ENCODE assay signal across 10 cellular contexts in genomic region chr17:18791402-18791801, GRCh38. TPM values are rescaled to one million over a fixed set of nuclear protein-coding genes. Genes with fewer than 3 reads are reported as not detected.
A peak's percentile ranks its signal among the peaks of the same experiment; 100 is the strongest.
DNase-seq lines count a peak whose midpoint lies in the region; ATAC-seq, FAIRE-seq and TF ChIP-seq lines count a peak whose summit lies in the region.
"Not testable (repeated sequence)": the region's sequence is repeated elsewhere in the genome, so short reads cannot be mapped to it uniquely, and the experiment has no call there.
"Had no signal": no experiment of that assay in that cellular context is flagged by ENCODE, and none has a peak within 500 bp of the region (broad histone marks: within the 10 kb centered on the region; RNA-seq: fewer than 3 reads in every experiment).

No MANE protein-coding gene starts in this region.

- H3K9me3 Mint-ChIP-seq in CD4-positive, CD25-positive, alpha-beta regulatory T cell; WTC11: not testable (repeated sequence)

- POLR2A ChIA-PET in WTC11 (lab: Charles Lee); GM12878 (lab: Charles Lee): not testable (repeated sequence)

- intact Hi-C loops in GM12878 (cut with micrococcal nuclease; ENCODE audit: unreplicated experiment); left lung (cut with DNase I): not testable (repeated sequence)

- in situ Hi-C loops in GM12878 (cut with MboI), result not testable (repeated sequence)

- CTCF ChIA-PET in WTC11 (lab: Charles Lee); GM12878 (lab: Yijun Ruan, JAX): not testable (repeated sequence)

- H3K36me3 Mint-ChIP-seq in CD4-positive, CD25-positive, alpha-beta regulatory T cell, result not testable (repeated sequence)
- peaks cover 18% of the 10 kb centered on the region for H3K36me3 Mint-ChIP-seq in WTC11

- TF ChIP-seq EP300 in GM12878 (IDR thresholded peaks at IDR 0.05; ENCODE audit: borderline replicate concordance in 1 of 2, control insufficient read depth in 1 of 2, low read depth in 2 of 2, low read length in 2 of 2), result not testable (repeated sequence)

- H4K20me1 ChIP-seq in GM12878 (ENCODE audit: control insufficient read depth, insufficient read depth), result not testable (repeated sequence)

- TF ChIP-seq POLR2A in GM12878 (IDR thresholded peaks at IDR 0.05; ENCODE audit: low read depth, low read length), result not testable (repeated sequence)

- RAD21 ChIA-PET in GM12878 (lab: Charles Lee; ENCODE audit: unreplicated experiment), result not testable (repeated sequence)

- peak in 1 of 3 donors; percentile 30 for DNase-seq in CD4-positive, CD25-positive, alpha-beta regulatory T cell
- DNase-seq in WTC11 (ENCODE audit: low spot score); GM12878 (ENCODE audit: low read depth, low spot score); epithelial cell of proximal tubule (ENCODE audit: low read depth); left lung; retinal pigment epithelial cell (ENCODE audit: low read depth): not testable (repeated sequence)

- H3K4me1 ChIP-seq in CD4-positive, CD25-positive, alpha-beta regulatory T cell (ENCODE audit: control insufficient read depth, insufficient read depth, low read length, poor library complexity, severe bottlenecking); GM12878 (ENCODE audit: control insufficient read depth, insufficient read depth, low read length); left lung: not testable (repeated sequence)

- peaks cover 4 to 34% (median 20%) of the 10 kb centered on the region in 4 donors for H3K4me1 Mint-ChIP-seq in CD4-positive, CD25-positive, alpha-beta regulatory T cell
- not testable (repeated sequence) for H3K4me1 Mint-ChIP-seq in WTC11

- not testable (repeated sequence) for H3K9ac ChIP-seq in GM12878 (ENCODE audit: control insufficient read depth, insufficient read depth, low read length)

- H3K79me2 ChIP-seq in GM12878 (ENCODE audit: control insufficient read depth, insufficient read depth, low read length), result not testable (repeated sequence)

- SMC1A ChIA-PET in GM12878 (lab: Charles Lee; ENCODE audit: uncharacterized antibody, unreplicated experiment), result not testable (repeated sequence)

- not testable (repeated sequence) for H3K4me2 ChIP-seq in GM12878 (ENCODE audit: control insufficient read depth, insufficient read depth)

- not testable (repeated sequence) for BruUV-seq in GM12878 (replicated peaks; lab: Mats Ljungman, UMichigan)

- 11% methylated on average over 1 of the region's 1 CpG for WGBS in GM12878 (ENCODE audit: insufficient coverage, insufficient replicate concordance, low lambda C conversion rate, missing lambda C conversion rate)

- not testable (repeated sequence) for TF ChIP-seq RAD21 in GM12878 (IDR thresholded peaks at IDR 0.05; ENCODE audit: insufficient read depth, low read depth, low read length)

- peak; percentile 52 for FAIRE-seq in GM12878 (lab: Jason Lieb, UNC)

- not testable (repeated sequence) for H3K4me3 ChIP-seq in CD4-positive, CD25-positive, alpha-beta regulatory T cell (ENCODE audit: low read depth, low read length); GM12878; epithelial cell of proximal tubule (ENCODE audit: low read depth, low read length); left lung; retinal pigment epithelial cell (ENCODE audit: low read length)

- not testable (repeated sequence) for H3K9me3 ChIP-seq in CD4-positive, CD25-positive, alpha-beta regulatory T cell (ENCODE audit: control insufficient read depth in 2 of 2, low read length in 2 of 2); GM12878 (replicated peaks; ENCODE audit: control insufficient read depth, insufficient read depth, low read length); left lung

- H3K36me3 ChIP-seq in CD4-positive, CD25-positive, alpha-beta regulatory T cell (ENCODE audit: control insufficient read depth, insufficient read depth, low read length); GM12878 (ENCODE audit: control insufficient read depth in 2 of 2, insufficient read depth in 2 of 2, low read length in 1 of 2): not testable (repeated sequence)
- peaks cover 0 to 18% of the 10 kb centered on the region in 2 donors for H3K36me3 ChIP-seq in left lung

- not testable (repeated sequence) for H2AFZ ChIP-seq in GM12878 (ENCODE audit: control insufficient read depth, low read depth, low read length)

- H3K27me3 ChIP-seq in CD4-positive, CD25-positive, alpha-beta regulatory T cell (ENCODE audit: control insufficient read depth, insufficient read depth, low read length); GM12878 (replicated peaks in 1 of 2; ENCODE audit: control insufficient read depth in 2 of 2, insufficient read depth in 2 of 2, low read length in 1 of 2); left lung: not testable (repeated sequence)

- not testable (repeated sequence) for H3K4me3 Mint-ChIP-seq in CD4-positive, CD25-positive, alpha-beta regulatory T cell; WTC11

- ATAC-seq in CD4-positive, CD25-positive, alpha-beta regulatory T cell (ENCODE audit: low read depth in 2 of 2), result peak; percentile 65 to 67
- peak; percentile 45 for ATAC-seq in GM18517 (IDR thresholded peaks at IDR 0.05; ENCODE audit: unreplicated experiment)
- peak; percentile 65 for ATAC-seq in HG03565 (IDR thresholded peaks at IDR 0.05; ENCODE audit: unreplicated experiment)
- ATAC-seq in WTC11, result peak; percentile 86
- ATAC-seq in GM12878, result peak; percentile 84
- ATAC-seq in left lung, result peak; percentile 49

- TF ChIP-seq CTCF in WTC11 (IDR thresholded peaks at IDR 0.05); GM12878 (IDR thresholded peaks at IDR 0.05 in 2 of 3, conservative IDR thresholded peaks at IDR 0.05 in 1 of 3; ENCODE audit: control insufficient read depth in 2 of 3, extremely low read depth in 1 of 3, insufficient read depth in 1 of 3, low read depth in 3 of 3, low read length in 3 of 3); left lung (IDR thresholded peaks at IDR 0.05): not testable (repeated sequence)
- TF ChIP-seq CTCF in epithelial cell of proximal tubule (conservative IDR thresholded peaks at IDR 0.05; ENCODE audit: low read depth, low read length), result peak; percentile 26
- TF ChIP-seq CTCF in retinal pigment epithelial cell (conservative IDR thresholded peaks at IDR 0.05; ENCODE audit: low read depth, low read length), result peak; percentile 13

- not testable (repeated sequence) for H3K27ac Mint-ChIP-seq in CD4-positive, CD25-positive, alpha-beta regulatory T cell; WTC11

- H3K27ac ChIP-seq in CD4-positive, CD25-positive, alpha-beta regulatory T cell (ENCODE audit: insufficient read depth, low read length, poor library complexity, severe bottlenecking); GM12878 (ENCODE audit: control insufficient read depth, insufficient read depth); left lung: not testable (repeated sequence)

- H3K27me3 Mint-ChIP-seq in CD4-positive, CD25-positive, alpha-beta regulatory T cell; WTC11 (ENCODE audit: low read depth): not testable (repeated sequence)

RNA-seq across cellular contexts. Expression of gene TVP23B, which starts 10.4 kb away (rescaled TPM):
- total RNA-seq in CD4-positive, CD25-positive, alpha-beta regulatory T cell, result 20.1 TPM
- 10 to 100 TPM; 32.6 to 56.4 (median 40.1) TPM for polyA plus RNA-seq in CD4-positive, CD25-positive, alpha-beta regulatory T cell
- total RNA-seq in WTC11 (2021), result 21.3 to 25.1 TPM (median 21.7 TPM) in 3 replicates
- total RNA-seq in GM12878 (2013; cell fraction: nucleolus; rRNA removed), result 106 and 120 TPM in 2 replicates
- 25.0 and 29.1 TPM in 2 replicates for total RNA-seq in GM12878 (2014; rRNA removed)
- total RNA-seq in GM12878 (2014; rRNA removed; fragmentation: Illumina TruSeq; extraction: Trizol), result 33.9 and 34.0 TPM in 2 replicates
- total RNA-seq in GM12878 (2021), result 21.5 and 24.4 TPM in 2 replicates
- 20.1 TPM for polyA plus RNA-seq in GM12878 (2011; ENCODE audit: low read depth)
- 45.7 and 75.8 TPM in 2 replicates for polyA plus RNA-seq in GM12878 (2011; rRNA removed)
- 9.3 and 12.4 TPM in 2 replicates for polyA plus RNA-seq in GM12878 (2011; cell fraction: cytosol; rRNA removed)
- 10.4 and 11.5 TPM in 2 replicates for polyA plus RNA-seq in GM12878 (2011; cell fraction: nucleus; rRNA removed)
- 24.7 and 35.9 TPM in 2 replicates for polyA plus RNA-seq in GM12878 (2012)
- polyA plus RNA-seq in GM12878 (2014; fragmentation: Illumina TruSeq; extraction: Trizol), result 21.9 and 27.6 TPM in 2 replicates
- polyA plus RNA-seq in GM12878 (2014; fragmentation: Nextera tagmentation; extraction: Ambion mirVana), result 100 to 1,000 TPM in 1 of 2 experiments, 10 to 100 TPM in 1; 54.7 to 105 TPM
- 21.9 TPM in 2 replicates for polyA plus RNA-seq in GM12878 (2014; rRNA removed)
- 10 to 100 TPM; 50.3 to 51.6 TPM for polyA plus RNA-seq in GM12878 (2016; fragmentation: Nextera tagmentation; extraction: Ambion mirVana)
- 35.5 and 53.7 TPM in 2 replicates for polyA minus RNA-seq in GM12878 (2011; rRNA and poly(A)+ RNA removed)
- 7.9 and 15.7 TPM in 2 replicates for polyA minus RNA-seq in GM12878 (2011; cell fraction: cytosol; rRNA and poly(A)+ RNA removed)
- polyA minus RNA-seq in GM12878 (2011; cell fraction: nucleus; rRNA and poly(A)+ RNA removed), result 13.5 and 22.2 TPM in 2 replicates
- total RNA-seq in epithelial cell of proximal tubule, result 28.6 and 34.6 TPM in 2 replicates
- total RNA-seq in left lung, result 10 to 100 TPM; 38.5 to 48.6 TPM

RNA-seq across cellular contexts. Expression of gene FBXW10, which starts 47.5 kb away (rescaled TPM):
- not detected for total RNA-seq in CD4-positive, CD25-positive, alpha-beta regulatory T cell
- polyA plus RNA-seq in CD4-positive, CD25-positive, alpha-beta regulatory T cell, result not detected
- total RNA-seq in WTC11 (2021) (not detected in 3 replicates), GM12878 (2014; rRNA removed) (0.11 TPM in 1 of 2 replicates, not detected in the other), GM12878 (2014; rRNA removed; fragmentation: Illumina TruSeq; extraction: Trizol) (not detected in 2 replicates), GM12878 (2021) (not detected in 2 replicates), epithelial cell of proximal tubule (not detected in 2 replicates), left lung (under 1 TPM in 1 of 2 donors, not detected in 1; 0.55 TPM)
- total RNA-seq in GM12878 (2013; cell fraction: nucleolus; rRNA removed), result not detected in 2 replicates
- polyA plus RNA-seq in GM12878 (2011; ENCODE audit: low read depth), result not detected
- polyA plus RNA-seq in GM12878 (2011; rRNA removed) (0.01 TPM in 1 of 2 replicates, not detected in the other), GM12878 (2014; fragmentation: Illumina TruSeq; extraction: Trizol) (0.10 TPM in 1 of 2 replicates, not detected in the other), GM12878 (2014; fragmentation: Nextera tagmentation; extraction: Ambion mirVana) (not detected), GM12878 (2014; rRNA removed) (not detected in 2 replicates), GM12878 (2016; fragmentation: Nextera tagmentation; extraction: Ambion mirVana) (not detected)
- polyA plus RNA-seq in GM12878 (2011; cell fraction: cytosol; rRNA removed), result 0.02 TPM in 1 of 2 replicates, not detected in the other
- 0.06 TPM in 1 of 2 replicates, not detected in the other for polyA plus RNA-seq in GM12878 (2011; cell fraction: nucleus; rRNA removed)
- polyA plus RNA-seq in GM12878 (2012), result 0.04 TPM in 1 of 2 replicates, not detected in the other
- 0.10 TPM in 1 of 2 replicates, not detected in the other for polyA minus RNA-seq in GM12878 (2011; rRNA and poly(A)+ RNA removed)
- not detected in 2 replicates for polyA minus RNA-seq in GM12878 (2011; cell fraction: cytosol; rRNA and poly(A)+ RNA removed)
- 0.19 TPM in 1 of 2 replicates, not detected in the other for polyA minus RNA-seq in GM12878 (2011; cell fraction: nucleus; rRNA and poly(A)+ RNA removed)
- total RNA-seq: glomerular endothelial cell, urinary bladder had no signal
